17 cellular contexts compared by ENCODE assay signal in genomic region chr5:41747708-41748107, GRCh38.
"Had no signal": no experiment of that assay in that cellular context is flagged by ENCODE, and none has a peak within 500 bp of the region (broad histone marks: within the 10 kb centered on the region; RNA-seq: fewer than 3 reads in every experiment).

No MANE protein-coding gene starts in this region.

- ATAC-seq: activated CD8-positive, alpha-beta T cell treated with anti-CD3 and anti-CD28 coated beads, Interleukin-2, amount 10 ng/mL, durations not matched to agents 7 days and 5 days had no signal

- DNase-seq: activated CD4-positive, alpha-beta T cell treated with anti-CD3 and anti-CD28 coated beads for 4 hours; activated CD4-positive, alpha-beta T cell treated with anti-CD3 and anti-CD28 coated beads, Interleukin-2, amount 50 U/mL, for 4 hours; activated CD8-positive, alpha-beta memory T cell treated with anti-CD3 and anti-CD28 coated beads, Interleukin-2, amount 50 U/mL, for 48 hours; activated CD8-positive, alpha-beta T cell treated with anti-CD3 and anti-CD28 coated beads, Interleukin-2, amount 10 ng/mL, durations not matched to agents 7 days and 5 days; activated naive CD4-positive, alpha-beta T cell treated with anti-CD3 and anti-CD28 coated beads, Interleukin-2, amount 50 U/mL, for 16 hours; activated naive CD8-positive, alpha-beta T cell treated with anti-CD3 and anti-CD28 coated beads, Interleukin-2, amount 10 ng/mL, durations not matched to agents 7 days and 5 days; activated T-cell treated with anti-CD3 and anti-CD28 coated beads, Interleukin-2, amount 50 U/mL, for 1 hour; caudate nucleus; KG1; NCI-H1092; NCI-H1930; NCI-H446 treated with DMSO at 0.1 percent for 48 hours; NCI-H524 treated with DMSO at 0.1 percent for 48 hours; NCI-H774; PC-9; T-helper 1 cell; WERI-Rb-1 had no signal
